Comparison of ENCODE assay signal across 1 cellular context in the genomic region with DNA sequence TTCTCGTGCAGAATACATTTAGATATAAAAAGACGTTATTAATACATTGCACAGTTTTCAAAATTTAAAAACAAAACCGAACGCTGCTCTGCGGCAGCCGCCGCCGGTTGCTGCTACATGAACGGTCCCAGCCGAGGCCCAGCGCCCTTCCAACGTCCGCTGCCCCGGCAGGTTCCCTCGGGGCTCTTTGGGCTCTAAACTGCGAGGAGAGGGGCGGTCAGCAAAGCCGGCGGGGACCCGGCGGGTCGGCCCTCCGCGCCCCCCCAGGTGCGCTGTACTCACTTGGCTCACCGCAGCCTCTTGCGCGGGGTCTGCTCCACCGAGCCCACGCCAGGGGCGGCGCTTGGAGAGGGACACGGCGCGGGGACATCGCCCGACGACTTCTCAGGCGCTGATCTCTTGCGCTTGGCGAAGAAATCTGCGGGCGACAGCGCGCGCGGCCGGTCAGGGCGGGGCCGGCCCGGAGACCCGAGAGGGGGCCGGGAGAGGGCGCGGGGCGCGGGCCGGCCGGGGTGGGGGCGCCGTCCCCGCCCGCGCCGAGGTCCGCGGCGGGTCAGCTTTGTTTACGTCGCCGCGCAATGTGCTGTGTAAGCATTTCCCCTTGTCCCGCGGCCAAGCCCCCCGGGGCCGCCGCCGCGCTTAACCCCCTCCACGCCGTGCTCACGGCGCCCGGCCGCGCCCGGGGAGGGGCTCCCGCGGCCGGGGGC.
TF ChIP-seq lines count a peak whose summit lies in the region.

No MANE protein-coding gene starts in this region.

TF ChIP-seq in K562, 482 proteins besides CTCF, POLR2A, EP300 and RAD21 (continued from another document and continues in another):
- TF ChIP-seq, protein P1, sequence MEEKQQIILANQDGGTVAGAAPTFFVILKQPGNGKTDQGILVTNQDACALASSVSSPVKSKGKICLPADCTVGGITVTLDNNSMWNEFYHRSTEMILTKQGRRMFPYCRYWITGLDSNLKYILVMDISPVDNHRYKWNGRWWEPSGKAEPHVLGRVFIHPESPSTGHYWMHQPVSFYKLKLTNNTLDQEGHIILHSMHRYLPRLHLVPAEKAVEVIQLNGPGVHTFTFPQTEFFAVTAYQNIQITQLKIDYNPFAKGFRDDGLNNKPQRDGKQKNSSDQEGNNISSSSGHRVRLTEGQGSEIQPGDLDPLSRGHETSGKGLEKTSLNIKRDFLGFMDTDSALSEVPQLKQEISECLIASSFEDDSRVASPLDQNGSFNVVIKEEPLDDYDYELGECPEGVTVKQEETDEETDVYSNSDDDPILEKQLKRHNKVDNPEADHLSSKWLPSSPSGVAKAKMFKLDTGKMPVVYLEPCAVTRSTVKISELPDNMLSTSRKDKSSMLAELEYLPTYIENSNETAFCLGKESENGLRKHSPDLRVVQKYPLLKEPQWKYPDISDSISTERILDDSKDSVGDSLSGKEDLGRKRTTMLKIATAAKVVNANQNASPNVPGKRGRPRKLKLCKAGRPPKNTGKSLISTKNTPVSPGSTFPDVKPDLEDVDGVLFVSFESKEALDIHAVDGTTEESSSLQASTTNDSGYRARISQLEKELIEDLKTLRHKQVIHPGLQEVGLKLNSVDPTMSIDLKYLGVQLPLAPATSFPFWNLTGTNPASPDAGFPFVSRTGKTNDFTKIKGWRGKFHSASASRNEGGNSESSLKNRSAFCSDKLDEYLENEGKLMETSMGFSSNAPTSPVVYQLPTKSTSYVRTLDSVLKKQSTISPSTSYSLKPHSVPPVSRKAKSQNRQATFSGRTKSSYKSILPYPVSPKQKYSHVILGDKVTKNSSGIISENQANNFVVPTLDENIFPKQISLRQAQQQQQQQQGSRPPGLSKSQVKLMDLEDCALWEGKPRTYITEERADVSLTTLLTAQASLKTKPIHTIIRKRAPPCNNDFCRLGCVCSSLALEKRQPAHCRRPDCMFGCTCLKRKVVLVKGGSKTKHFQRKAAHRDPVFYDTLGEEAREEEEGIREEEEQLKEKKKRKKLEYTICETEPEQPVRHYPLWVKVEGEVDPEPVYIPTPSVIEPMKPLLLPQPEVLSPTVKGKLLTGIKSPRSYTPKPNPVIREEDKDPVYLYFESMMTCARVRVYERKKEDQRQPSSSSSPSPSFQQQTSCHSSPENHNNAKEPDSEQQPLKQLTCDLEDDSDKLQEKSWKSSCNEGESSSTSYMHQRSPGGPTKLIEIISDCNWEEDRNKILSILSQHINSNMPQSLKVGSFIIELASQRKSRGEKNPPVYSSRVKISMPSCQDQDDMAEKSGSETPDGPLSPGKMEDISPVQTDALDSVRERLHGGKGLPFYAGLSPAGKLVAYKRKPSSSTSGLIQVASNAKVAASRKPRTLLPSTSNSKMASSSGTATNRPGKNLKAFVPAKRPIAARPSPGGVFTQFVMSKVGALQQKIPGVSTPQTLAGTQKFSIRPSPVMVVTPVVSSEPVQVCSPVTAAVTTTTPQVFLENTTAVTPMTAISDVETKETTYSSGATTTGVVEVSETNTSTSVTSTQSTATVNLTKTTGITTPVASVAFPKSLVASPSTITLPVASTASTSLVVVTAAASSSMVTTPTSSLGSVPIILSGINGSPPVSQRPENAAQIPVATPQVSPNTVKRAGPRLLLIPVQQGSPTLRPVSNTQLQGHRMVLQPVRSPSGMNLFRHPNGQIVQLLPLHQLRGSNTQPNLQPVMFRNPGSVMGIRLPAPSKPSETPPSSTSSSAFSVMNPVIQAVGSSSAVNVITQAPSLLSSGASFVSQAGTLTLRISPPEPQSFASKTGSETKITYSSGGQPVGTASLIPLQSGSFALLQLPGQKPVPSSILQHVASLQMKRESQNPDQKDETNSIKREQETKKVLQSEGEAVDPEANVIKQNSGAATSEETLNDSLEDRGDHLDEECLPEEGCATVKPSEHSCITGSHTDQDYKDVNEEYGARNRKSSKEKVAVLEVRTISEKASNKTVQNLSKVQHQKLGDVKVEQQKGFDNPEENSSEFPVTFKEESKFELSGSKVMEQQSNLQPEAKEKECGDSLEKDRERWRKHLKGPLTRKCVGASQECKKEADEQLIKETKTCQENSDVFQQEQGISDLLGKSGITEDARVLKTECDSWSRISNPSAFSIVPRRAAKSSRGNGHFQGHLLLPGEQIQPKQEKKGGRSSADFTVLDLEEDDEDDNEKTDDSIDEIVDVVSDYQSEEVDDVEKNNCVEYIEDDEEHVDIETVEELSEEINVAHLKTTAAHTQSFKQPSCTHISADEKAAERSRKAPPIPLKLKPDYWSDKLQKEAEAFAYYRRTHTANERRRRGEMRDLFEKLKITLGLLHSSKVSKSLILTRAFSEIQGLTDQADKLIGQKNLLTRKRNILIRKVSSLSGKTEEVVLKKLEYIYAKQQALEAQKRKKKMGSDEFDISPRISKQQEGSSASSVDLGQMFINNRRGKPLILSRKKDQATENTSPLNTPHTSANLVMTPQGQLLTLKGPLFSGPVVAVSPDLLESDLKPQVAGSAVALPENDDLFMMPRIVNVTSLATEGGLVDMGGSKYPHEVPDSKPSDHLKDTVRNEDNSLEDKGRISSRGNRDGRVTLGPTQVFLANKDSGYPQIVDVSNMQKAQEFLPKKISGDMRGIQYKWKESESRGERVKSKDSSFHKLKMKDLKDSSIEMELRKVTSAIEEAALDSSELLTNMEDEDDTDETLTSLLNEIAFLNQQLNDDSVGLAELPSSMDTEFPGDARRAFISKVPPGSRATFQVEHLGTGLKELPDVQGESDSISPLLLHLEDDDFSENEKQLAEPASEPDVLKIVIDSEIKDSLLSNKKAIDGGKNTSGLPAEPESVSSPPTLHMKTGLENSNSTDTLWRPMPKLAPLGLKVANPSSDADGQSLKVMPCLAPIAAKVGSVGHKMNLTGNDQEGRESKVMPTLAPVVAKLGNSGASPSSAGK (IDR thresholded peaks at IDR 0.05): no peak
- TF ChIP-seq PHB (CRISPR knock-in tag; IDR thresholded peaks at IDR 0.05): no peak
- TF ChIP-seq HMG20B (CRISPR knock-in tag; IDR thresholded peaks at IDR 0.05): no peak
- TF ChIP-seq BACH1 (tag; IDR thresholded peaks at IDR 0.05): no peak
- TF ChIP-seq, protein P2, sequence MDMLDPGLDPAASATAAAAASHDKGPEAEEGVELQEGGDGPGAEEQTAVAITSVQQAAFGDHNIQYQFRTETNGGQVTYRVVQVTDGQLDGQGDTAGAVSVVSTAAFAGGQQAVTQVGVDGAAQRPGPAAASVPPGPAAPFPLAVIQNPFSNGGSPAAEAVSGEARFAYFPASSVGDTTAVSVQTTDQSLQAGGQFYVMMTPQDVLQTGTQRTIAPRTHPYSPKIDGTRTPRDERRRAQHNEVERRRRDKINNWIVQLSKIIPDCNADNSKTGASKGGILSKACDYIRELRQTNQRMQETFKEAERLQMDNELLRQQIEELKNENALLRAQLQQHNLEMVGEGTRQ (CRISPR knock-in tag; IDR thresholded peaks at IDR 0.05): no peak
- no peak for TF ChIP-seq MEF2D (tag; conservative IDR thresholded peaks at IDR 0.05; ENCODE audit: low read depth)
- TF ChIP-seq BHLHE40 (IDR thresholded peaks at IDR 0.05; ENCODE audit: low read length): no peak
- TF ChIP-seq NR3C1 (CRISPR knock-in tag; IDR thresholded peaks at IDR 0.05): no peak
- TF ChIP-seq NCOA4 (IDR thresholded peaks at IDR 0.05; ENCODE audit: partially characterized antibody): no peak
- no peak for TF ChIP-seq NFATC3 (IDR thresholded peaks at IDR 0.05)
- TF ChIP-seq, protein P3, sequence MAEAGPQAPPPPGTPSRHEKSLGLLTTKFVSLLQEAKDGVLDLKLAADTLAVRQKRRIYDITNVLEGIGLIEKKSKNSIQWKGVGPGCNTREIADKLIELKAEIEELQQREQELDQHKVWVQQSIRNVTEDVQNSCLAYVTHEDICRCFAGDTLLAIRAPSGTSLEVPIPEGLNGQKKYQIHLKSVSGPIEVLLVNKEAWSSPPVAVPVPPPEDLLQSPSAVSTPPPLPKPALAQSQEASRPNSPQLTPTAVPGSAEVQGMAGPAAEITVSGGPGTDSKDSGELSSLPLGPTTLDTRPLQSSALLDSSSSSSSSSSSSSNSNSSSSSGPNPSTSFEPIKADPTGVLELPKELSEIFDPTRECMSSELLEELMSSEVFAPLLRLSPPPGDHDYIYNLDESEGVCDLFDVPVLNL (CRISPR knock-in tag; IDR thresholded peaks at IDR 0.05; ENCODE audit: low read depth): no peak
- no peak for TF ChIP-seq HNRNPL (IDR thresholded peaks at IDR 0.05; ENCODE audit: low read depth, low read length)
- TF ChIP-seq SMAD4 (CRISPR knock-in tag; conservative IDR thresholded peaks at IDR 0.05): 0 out of 2 replicates have a peak, but pooled peaks have one; percentile 15
- no peak for TF ChIP-seq KAT2B (IDR thresholded peaks at IDR 0.05; ENCODE audit: low read depth, low read length)
- no peak for TF ChIP-seq KDM1A (IDR thresholded peaks at IDR 0.05)
- TF ChIP-seq, protein P4, sequence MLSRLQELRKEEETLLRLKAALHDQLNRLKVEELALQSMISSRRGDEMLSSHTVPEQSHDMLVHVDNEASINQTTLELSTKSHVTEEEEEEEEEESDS (CRISPR knock-in tag; IDR thresholded peaks at IDR 0.05): no peak
- no peak for TF ChIP-seq TRIM24 (IDR thresholded peaks at IDR 0.05)
- TF ChIP-seq FOSL1 (tag; conservative IDR thresholded peaks at IDR 0.05): no peak
- no peak for TF ChIP-seq ZNF668 (CRISPR knock-in tag; IDR thresholded peaks at IDR 0.05)
- 0 out of 2 replicates have a peak, but pooled peaks have one; percentile 20 for TF ChIP-seq GATAD2A (IDR thresholded peaks at IDR 0.05)
- TF ChIP-seq ZSCAN32 (CRISPR knock-in tag; IDR thresholded peaks at IDR 0.05): no peak
- TF ChIP-seq, protein P5, sequence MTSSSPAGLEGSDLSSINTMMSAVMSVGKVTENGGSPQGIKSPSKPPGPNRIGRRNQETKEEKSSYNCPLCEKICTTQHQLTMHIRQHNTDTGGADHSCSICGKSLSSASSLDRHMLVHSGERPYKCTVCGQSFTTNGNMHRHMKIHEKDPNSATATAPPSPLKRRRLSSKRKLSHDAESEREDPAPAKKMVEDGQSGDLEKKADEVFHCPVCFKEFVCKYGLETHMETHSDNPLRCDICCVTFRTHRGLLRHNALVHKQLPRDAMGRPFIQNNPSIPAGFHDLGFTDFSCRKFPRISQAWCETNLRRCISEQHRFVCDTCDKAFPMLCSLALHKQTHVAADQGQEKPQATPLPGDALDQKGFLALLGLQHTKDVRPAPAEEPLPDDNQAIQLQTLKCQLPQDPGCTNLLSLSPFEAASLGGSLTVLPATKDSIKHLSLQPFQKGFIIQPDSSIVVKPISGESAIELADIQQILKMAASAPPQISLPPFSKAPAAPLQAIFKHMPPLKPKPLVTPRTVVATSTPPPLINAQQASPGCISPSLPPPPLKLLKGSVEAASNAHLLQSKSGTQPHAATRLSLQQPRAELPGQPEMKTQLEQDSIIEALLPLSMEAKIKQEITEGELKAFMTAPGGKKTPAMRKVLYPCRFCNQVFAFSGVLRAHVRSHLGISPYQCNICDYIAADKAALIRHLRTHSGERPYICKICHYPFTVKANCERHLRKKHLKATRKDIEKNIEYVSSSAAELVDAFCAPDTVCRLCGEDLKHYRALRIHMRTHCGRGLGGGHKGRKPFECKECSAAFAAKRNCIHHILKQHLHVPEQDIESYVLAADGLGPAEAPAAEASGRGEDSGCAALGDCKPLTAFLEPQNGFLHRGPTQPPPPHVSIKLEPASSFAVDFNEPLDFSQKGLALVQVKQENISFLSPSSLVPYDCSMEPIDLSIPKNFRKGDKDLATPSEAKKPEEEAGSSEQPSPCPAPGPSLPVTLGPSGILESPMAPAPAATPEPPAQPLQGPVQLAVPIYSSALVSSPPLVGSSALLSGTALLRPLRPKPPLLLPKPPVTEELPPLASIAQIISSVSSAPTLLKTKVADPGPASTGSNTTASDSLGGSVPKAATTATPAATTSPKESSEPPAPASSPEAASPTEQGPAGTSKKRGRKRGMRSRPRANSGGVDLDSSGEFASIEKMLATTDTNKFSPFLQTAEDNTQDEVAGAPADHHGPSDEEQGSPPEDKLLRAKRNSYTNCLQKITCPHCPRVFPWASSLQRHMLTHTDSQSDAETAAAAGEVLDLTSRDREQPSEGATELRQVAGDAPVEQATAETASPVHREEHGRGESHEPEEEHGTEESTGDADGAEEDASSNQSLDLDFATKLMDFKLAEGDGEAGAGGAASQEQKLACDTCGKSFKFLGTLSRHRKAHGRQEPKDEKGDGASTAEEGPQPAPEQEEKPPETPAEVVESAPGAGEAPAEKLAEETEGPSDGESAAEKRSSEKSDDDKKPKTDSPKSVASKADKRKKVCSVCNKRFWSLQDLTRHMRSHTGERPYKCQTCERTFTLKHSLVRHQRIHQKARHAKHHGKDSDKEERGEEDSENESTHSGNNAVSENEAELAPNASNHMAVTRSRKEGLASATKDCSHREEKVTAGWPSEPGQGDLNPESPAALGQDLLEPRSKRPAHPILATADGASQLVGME (CRISPR knock-in tag; IDR thresholded peaks at IDR 0.05): no peak
- TF ChIP-seq, protein P6, sequence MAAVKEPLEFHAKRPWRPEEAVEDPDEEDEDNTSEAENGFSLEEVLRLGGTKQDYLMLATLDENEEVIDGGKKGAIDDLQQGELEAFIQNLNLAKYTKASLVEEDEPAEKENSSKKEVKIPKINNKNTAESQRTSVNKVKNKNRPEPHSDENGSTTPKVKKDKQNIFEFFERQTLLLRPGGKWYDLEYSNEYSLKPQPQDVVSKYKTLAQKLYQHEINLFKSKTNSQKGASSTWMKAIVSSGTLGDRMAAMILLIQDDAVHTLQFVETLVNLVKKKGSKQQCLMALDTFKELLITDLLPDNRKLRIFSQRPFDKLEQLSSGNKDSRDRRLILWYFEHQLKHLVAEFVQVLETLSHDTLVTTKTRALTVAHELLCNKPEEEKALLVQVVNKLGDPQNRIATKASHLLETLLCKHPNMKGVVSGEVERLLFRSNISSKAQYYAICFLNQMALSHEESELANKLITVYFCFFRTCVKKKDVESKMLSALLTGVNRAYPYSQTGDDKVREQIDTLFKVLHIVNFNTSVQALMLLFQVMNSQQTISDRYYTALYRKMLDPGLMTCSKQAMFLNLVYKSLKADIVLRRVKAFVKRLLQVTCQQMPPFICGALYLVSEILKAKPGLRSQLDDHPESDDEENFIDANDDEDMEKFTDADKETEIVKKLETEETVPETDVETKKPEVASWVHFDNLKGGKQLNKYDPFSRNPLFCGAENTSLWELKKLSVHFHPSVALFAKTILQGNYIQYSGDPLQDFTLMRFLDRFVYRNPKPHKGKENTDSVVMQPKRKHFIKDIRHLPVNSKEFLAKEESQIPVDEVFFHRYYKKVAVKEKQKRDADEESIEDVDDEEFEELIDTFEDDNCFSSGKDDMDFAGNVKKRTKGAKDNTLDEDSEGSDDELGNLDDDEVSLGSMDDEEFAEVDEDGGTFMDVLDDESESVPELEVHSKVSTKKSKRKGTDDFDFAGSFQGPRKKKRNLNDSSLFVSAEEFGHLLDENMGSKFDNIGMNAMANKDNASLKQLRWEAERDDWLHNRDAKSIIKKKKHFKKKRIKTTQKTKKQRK (IDR thresholded peaks at IDR 0.05; ENCODE audit: borderline replicate concordance, low read depth, low read length): no peak
- no peak for TF ChIP-seq ZNF584 (CRISPR knock-in tag; IDR thresholded peaks at IDR 0.05; ENCODE audit: low read depth)
